ENCODE assay signal across 8 cellular contexts in the genomic region with DNA sequence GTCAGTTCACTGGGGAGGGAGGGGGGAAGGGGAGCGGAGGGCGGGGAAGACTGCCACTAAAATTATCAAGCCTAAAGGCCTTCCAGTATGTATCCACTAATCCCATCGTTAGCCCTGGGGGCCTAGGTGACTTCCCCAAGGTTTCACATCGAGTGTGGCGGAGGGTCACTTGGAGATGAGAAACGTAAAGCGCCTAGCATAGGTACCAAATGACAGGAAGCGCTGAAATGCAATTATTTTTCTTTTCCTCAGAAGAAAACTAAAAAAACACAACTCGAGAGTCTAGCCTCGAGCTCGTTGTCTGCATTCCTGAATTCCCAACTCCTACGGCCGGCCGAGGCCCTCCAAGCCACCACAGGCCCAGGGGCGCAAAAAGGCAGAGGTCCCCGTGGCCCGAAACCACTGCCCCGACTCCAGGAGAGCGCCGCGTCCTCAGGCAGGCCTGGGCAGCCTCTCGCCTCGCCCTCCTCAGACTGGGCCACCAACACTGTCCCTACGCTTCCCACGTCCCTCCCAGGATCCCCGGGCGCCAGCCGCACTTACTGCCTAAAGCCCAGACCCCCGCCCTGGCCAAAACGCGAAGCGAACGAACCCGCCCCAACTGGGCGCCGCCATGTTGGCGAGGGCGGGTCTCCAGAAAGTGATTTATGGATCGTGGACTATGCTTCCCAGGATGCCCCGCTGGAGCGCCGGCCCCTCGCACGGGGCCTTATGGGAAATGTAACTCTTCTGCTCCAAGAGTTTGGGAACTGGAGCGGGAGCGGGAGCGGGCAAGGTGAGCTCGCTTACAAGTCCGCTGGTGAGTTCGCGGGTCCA. TPM values are rescaled to one million over a fixed set of nuclear protein-coding genes. Genes with fewer than 3 reads are reported as not detected.
DNase-seq lines count a peak whose midpoint lies in the region; ATAC-seq and TF ChIP-seq lines count a peak whose summit lies in the region.

A gene with protein sequence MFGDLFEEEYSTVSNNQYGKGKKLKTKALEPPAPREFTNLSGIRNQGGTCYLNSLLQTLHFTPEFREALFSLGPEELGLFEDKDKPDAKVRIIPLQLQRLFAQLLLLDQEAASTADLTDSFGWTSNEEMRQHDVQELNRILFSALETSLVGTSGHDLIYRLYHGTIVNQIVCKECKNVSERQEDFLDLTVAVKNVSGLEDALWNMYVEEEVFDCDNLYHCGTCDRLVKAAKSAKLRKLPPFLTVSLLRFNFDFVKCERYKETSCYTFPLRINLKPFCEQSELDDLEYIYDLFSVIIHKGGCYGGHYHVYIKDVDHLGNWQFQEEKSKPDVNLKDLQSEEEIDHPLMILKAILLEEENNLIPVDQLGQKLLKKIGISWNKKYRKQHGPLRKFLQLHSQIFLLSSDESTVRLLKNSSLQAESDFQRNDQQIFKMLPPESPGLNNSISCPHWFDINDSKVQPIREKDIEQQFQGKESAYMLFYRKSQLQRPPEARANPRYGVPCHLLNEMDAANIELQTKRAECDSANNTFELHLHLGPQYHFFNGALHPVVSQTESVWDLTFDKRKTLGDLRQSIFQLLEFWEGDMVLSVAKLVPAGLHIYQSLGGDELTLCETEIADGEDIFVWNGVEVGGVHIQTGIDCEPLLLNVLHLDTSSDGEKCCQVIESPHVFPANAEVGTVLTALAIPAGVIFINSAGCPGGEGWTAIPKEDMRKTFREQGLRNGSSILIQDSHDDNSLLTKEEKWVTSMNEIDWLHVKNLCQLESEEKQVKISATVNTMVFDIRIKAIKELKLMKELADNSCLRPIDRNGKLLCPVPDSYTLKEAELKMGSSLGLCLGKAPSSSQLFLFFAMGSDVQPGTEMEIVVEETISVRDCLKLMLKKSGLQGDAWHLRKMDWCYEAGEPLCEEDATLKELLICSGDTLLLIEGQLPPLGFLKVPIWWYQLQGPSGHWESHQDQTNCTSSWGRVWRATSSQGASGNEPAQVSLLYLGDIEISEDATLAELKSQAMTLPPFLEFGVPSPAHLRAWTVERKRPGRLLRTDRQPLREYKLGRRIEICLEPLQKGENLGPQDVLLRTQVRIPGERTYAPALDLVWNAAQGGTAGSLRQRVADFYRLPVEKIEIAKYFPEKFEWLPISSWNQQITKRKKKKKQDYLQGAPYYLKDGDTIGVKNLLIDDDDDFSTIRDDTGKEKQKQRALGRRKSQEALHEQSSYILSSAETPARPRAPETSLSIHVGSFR (minus strand): TSS at position 642 of the 816 bp plus-strand sequence. CDS start 1,228 bp downstream, outside the sequence.

- H3K9me3 ChIP-seq in T-helper 17 cell (ENCODE audit: control insufficient read depth, low read length, poor library complexity, severe bottlenecking) (no peaks in the 10 kb centered on the region), left ventricle myocardium inferior (replicated peaks) (no peaks in the 10 kb centered on the region)

- peak within 1 kb of the TSS; percentile 85 for H3K4me3 ChIP-seq in left ventricle myocardium inferior

- peak within 1 kb of the TSS; percentile 99 for H3K4me3 Mint-ChIP-seq in HFFc6
- peak within 1 kb of the TSS; percentile 96 for H3K4me3 Mint-ChIP-seq in T-helper 17 cell
- peak within 1 kb of the TSS; percentile 98 for H3K4me3 Mint-ChIP-seq in type B pancreatic cell

- peak; percentile 94 for DNase-seq in ELR (ENCODE audit: low read depth)
- peak; percentile 87 for DNase-seq in HFFc6
- DNase-seq in NCI-H1105 treated with DMSO at 0.1 percent for 48 hours (lab: John Stamatoyannopoulos, UW), result peak; percentile 92
- peak; percentile 27 to 48 (median 35) for DNase-seq in T-helper 17 cell
- DNase-seq in amygdala (lab: John Stamatoyannopoulos, UW), result peak in 55 of 56 donors; percentile 9 to 86 (median 61)
- DNase-seq in left ventricle myocardium inferior, result peak; percentile 87
- peak; percentile 65 to 97 (median 83) for DNase-seq in posterior cingulate gyrus
- peak; percentile 89 for DNase-seq in type B pancreatic cell (ENCODE audit: extremely low spot score, unreplicated experiment)

- H3K27ac ChIP-seq in left ventricle myocardium inferior (replicated peaks), result peak within 1 kb of the TSS; percentile 94

- H3K9me3 Mint-ChIP-seq in HFFc6 (no peaks in the 10 kb centered on the region), type B pancreatic cell (no peaks in the 10 kb centered on the region)

- peak; percentile 84 for ATAC-seq in T-helper 17 cell

- H3K36me3 ChIP-seq in left ventricle myocardium inferior, result no peaks in the 10 kb centered on the region

- H3K4me1 Mint-ChIP-seq in HFFc6 (ENCODE audit: low read depth) (peaks cover 23% of the 10 kb centered on the region), T-helper 17 cell (peaks cover 5% of the 10 kb centered on the region), type B pancreatic cell (ENCODE audit: unreplicated experiment) (peaks cover 3% of the 10 kb centered on the region)

- H3K27me3 ChIP-seq in left ventricle myocardium inferior (ENCODE audit: low read depth), result no peaks in the 10 kb centered on the region

- H3K4me1 ChIP-seq in left ventricle myocardium inferior, result peaks cover 24% of the 10 kb centered on the region

- H3K27ac Mint-ChIP-seq in HFFc6, result peak within 1 kb of the TSS; percentile 99
- H3K27ac Mint-ChIP-seq in T-helper 17 cell, result peak within 1 kb of the TSS; percentile 88
- peak within 1 kb of the TSS; percentile 99 for H3K27ac Mint-ChIP-seq in type B pancreatic cell

- H3K27me3 Mint-ChIP-seq in HFFc6 (ENCODE audit: insufficient read depth), result no peaks in the 10 kb centered on the region; the same call in none of the 2 replicates
- peaks cover 10% of the 10 kb centered on the region for H3K27me3 Mint-ChIP-seq in T-helper 17 cell
- peaks cover 6% of the 10 kb centered on the region for H3K27me3 Mint-ChIP-seq in type B pancreatic cell

- intact Hi-C loops in left ventricle myocardium inferior (cut with micrococcal nuclease) (no loop called here), posterior cingulate gyrus (cut with DNase I) (no loop called here)

- TF ChIP-seq CTCF in HFFc6 (IDR thresholded peaks at IDR 0.05), result no peak
- TF ChIP-seq CTCF in left ventricle myocardium inferior (IDR thresholded peaks at IDR 0.05; ENCODE audit: borderline replicate concordance), result no peak
- TF ChIP-seq CTCF in type B pancreatic cell (conservative IDR thresholded peaks at IDR 0.05), result no peak

- H3K36me3 Mint-ChIP-seq in HFFc6 (ENCODE audit: low read depth) (peaks cover 13% of the 10 kb centered on the region; the same call in 1 of the 2 replicates), T-helper 17 cell (ENCODE audit: low read depth) (no peaks in the 10 kb centered on the region), type B pancreatic cell (no peaks in the 10 kb centered on the region)

RNA-seq across cellular contexts. Expression of the gene that starts here (rescaled TPM):
- total RNA-seq in HFFc6 (2021; fragmentation: NEBNext Ultra II Directional; extraction: Animal tissue kit (Norgen Biotek cat#: 25700)), result 10 to 100 TPM; 22.8 to 27.4 (median 24.3) TPM
- total RNA-seq in T-helper 17 cell, result 10 to 100 TPM; 10.7 to 14.0 TPM
- total RNA-seq in left ventricle myocardium inferior, result 20.0 TPM
- 29.1 and 41.5 TPM in 2 replicates for total RNA-seq in type B pancreatic cell (ENCODE audit: low replicate concordance)

Comparison
In these comparisons a context has a peak if more than half of its experiments do, and no peak if none do; other contexts are left out.
1. Peak in every context shown above with its lines: DNase-seq, ATAC-seq, H3K4me3 ChIP-seq and H3K27ac ChIP-seq.
2. DNase-seq: peak in every context shown above with its lines; median percentile 94 in ELR; 92 in NCI-H1105 treated with DMSO at 0.1 percent for 48 hours; 89 in type B pancreatic cell; 87 in HFFc6; 87 in left ventricle myocardium inferior; 83 in posterior cingulate gyrus; 61 in amygdala; 35 in T-helper 17 cell.